In the genomic region with DNA sequence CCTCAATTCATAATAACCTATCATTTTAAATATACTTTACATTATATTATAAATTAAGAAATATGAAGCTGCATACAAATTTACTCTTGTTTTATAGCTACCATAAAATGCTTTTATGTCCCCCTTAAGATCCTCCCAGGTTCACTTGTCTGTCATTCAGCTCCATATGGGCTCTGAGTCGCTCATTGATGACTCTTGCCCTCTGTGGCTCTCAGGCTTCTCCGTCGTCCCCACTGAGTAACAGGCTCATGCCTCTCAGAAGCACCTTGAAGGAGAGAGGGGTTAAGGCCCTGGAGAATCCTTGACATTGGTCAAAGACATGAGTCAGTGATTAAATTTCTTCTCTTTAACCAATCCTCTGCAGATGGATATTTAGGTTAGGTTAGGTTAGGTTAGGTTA, we compare ENCODE assay signal across 36 cellular contexts. TPM values are rescaled to one million over a fixed set of nuclear protein-coding genes. Genes with fewer than 3 reads are reported as not detected.
"Had no signal": no experiment of that assay in that cellular context is flagged by ENCODE, and none has a peak within 500 bp of the region (broad histone marks: within the 10 kb centered on the region; RNA-seq: fewer than 3 reads in every experiment).

No MANE protein-coding gene starts in this region.

- H3K4me3 ChIP-seq: breast epithelium, esophagus muscularis mucosa, heart left ventricle, skin epidermis, stomach, thyroid gland, upper lobe of right lung had no signal

- H3K27me3 ChIP-seq: breast epithelium, esophagus muscularis mucosa, neutrophil, thyroid gland, upper lobe of right lung had no signal

- H3K9me3 Mint-ChIP-seq: activated naive CD4-positive, alpha-beta T cell treated with anti-CD3 and anti-CD28 coated beads for 36 hours; activated naive CD8-positive, alpha-beta T cell treated with anti-CD3 and anti-CD28 coated beads, Interleukin-2, amount 10 ng/mL, durations not matched to agents 7 days and 5 days; activated T-helper 1 cell treated with anti-CD3 and anti-CD28 coated beads, Interleukin-12 subunit alpha, Interleukin-12 subunit beta, Interleukin-2, Interleukin-4 antibody, amounts not matched to agents 30 ng/mL and 10 ng/mL and 1 ng/mL, durations not matched to agents 14 hours and 24 hours and 36 hours; dendritic cell treated with granulocyte-macrophage colony-stimulating factor and Interleukin-4, amounts not matched to agents 40 ng/mL and 50 ng/mL, for 4 days; immature natural killer cell had no signal

- H3K27ac ChIP-seq: breast epithelium, esophagus muscularis mucosa, foreskin keratinocyte, heart left ventricle, neutrophil, skin epidermis, stomach, thyroid gland, upper lobe of right lung, VCaP had no signal

- FAIRE-seq: kidney, TTC549 had no signal

- H3K27ac Mint-ChIP-seq: activated naive CD4-positive, alpha-beta T cell treated with anti-CD3 and anti-CD28 coated beads for 36 hours; activated naive CD8-positive, alpha-beta T cell treated with anti-CD3 and anti-CD28 coated beads, Interleukin-2, amount 10 ng/mL, durations not matched to agents 7 days and 5 days; activated T-helper 1 cell treated with anti-CD3 and anti-CD28 coated beads, Interleukin-12 subunit alpha, Interleukin-12 subunit beta, Interleukin-2, Interleukin-4 antibody, amounts not matched to agents 30 ng/mL and 10 ng/mL and 1 ng/mL, durations not matched to agents 14 hours and 24 hours and 36 hours; dendritic cell treated with granulocyte-macrophage colony-stimulating factor and Interleukin-4, amounts not matched to agents 40 ng/mL and 50 ng/mL, for 4 days; nephron; progenitor cell of endocrine pancreas had no signal

- H3K27me3 Mint-ChIP-seq: dendritic cell treated with granulocyte-macrophage colony-stimulating factor and Interleukin-4, amounts not matched to agents 40 ng/mL and 50 ng/mL, for 4 days had no signal

- H3K4me1 ChIP-seq: breast epithelium, esophagus muscularis mucosa, foreskin keratinocyte, heart left ventricle, stomach, thyroid gland, upper lobe of right lung had no signal

- DNase-seq: activated CD4-positive, CD25-positive, alpha-beta regulatory T cell treated with anti-CD3 and anti-CD28 coated beads, Interleukin-2, amount 50 U/mL, for 72 hours; activated CD8-positive, alpha-beta memory T cell treated with anti-CD3 and anti-CD28 coated beads, Interleukin-2, amount 50 U/mL, for 4 hours; activated effector memory CD4-positive, alpha-beta T cell treated with anti-CD3 and anti-CD28 coated beads, Interleukin-2, amount 50 U/mL, for 16 hours; activated naive CD4-positive, alpha-beta T cell treated with anti-CD3 and anti-CD28 coated beads for 36 hours; activated naive CD8-positive, alpha-beta T cell treated with anti-CD3 and anti-CD28 coated beads, Interleukin-2, amount 10 ng/mL, durations not matched to agents 7 days and 5 days; activated T-cell treated with anti-CD3 and anti-CD28 coated beads, Interleukin-2, amount 50 U/mL, for 1 hour; amniotic stem cell; central memory CD4-positive, alpha-beta T cell; effector CD4-positive, alpha-beta T cell; foreskin keratinocyte; heart left ventricle; hypothalamus; immature natural killer cell; kidney; left colon; mammary epithelial cell; stimulated activated CD4-positive, alpha-beta T cell treated with anti-CD3 and anti-CD28 coated beads, Interleukin-12 subunit alpha, Interleukin-12 subunit beta, amount 100 ng/mL, for 4 hours; stimulated activated CD4-positive, alpha-beta T cell treated with anti-CD3 and anti-CD28 coated beads, Interleukin-4, amount 100 ng/mL, for 1 hour; stomach; thyroid gland; upper lobe of right lung had no signal

- ATAC-seq: foreskin keratinocyte, heart left ventricle, left colon, sciatic nerve, upper lobe of right lung had no signal

- H3K36me3 ChIP-seq: breast epithelium, esophagus muscularis mucosa, heart left ventricle, neutrophil, stomach, thyroid gland, upper lobe of right lung had no signal

- H3K4me3 Mint-ChIP-seq: activated naive CD4-positive, alpha-beta T cell treated with anti-CD3 and anti-CD28 coated beads for 36 hours; activated naive CD8-positive, alpha-beta T cell treated with anti-CD3 and anti-CD28 coated beads, Interleukin-2, amount 10 ng/mL, durations not matched to agents 7 days and 5 days; activated T-helper 1 cell treated with anti-CD3 and anti-CD28 coated beads, Interleukin-12 subunit alpha, Interleukin-12 subunit beta, Interleukin-2, Interleukin-4 antibody, amounts not matched to agents 30 ng/mL and 10 ng/mL and 1 ng/mL, durations not matched to agents 14 hours and 24 hours and 36 hours; dendritic cell treated with granulocyte-macrophage colony-stimulating factor and Interleukin-4, amounts not matched to agents 40 ng/mL and 50 ng/mL, for 4 days; immature natural killer cell; nephron had no signal

- H3K9me3 ChIP-seq: breast epithelium, esophagus muscularis mucosa, heart left ventricle, neutrophil, stomach, thyroid gland, upper lobe of right lung had no signal

RNA-seq across cellular contexts. Expression of gene LCT, which starts 45.4 kb away (rescaled TPM):
- total RNA-seq: breast epithelium, esophagus muscularis mucosa, foreskin keratinocyte, kidney, liver, mammary epithelial cell, mucosa of gallbladder, osteocyte, renal cortical epithelial cell, upper lobe of right lung had no signal
- polyA plus RNA-seq: foreskin keratinocyte, heart left ventricle, immature natural killer cell, liver, stomach had no signal
